Comparison of ENCODE assay signal across 20 cellular contexts in the genomic region with DNA sequence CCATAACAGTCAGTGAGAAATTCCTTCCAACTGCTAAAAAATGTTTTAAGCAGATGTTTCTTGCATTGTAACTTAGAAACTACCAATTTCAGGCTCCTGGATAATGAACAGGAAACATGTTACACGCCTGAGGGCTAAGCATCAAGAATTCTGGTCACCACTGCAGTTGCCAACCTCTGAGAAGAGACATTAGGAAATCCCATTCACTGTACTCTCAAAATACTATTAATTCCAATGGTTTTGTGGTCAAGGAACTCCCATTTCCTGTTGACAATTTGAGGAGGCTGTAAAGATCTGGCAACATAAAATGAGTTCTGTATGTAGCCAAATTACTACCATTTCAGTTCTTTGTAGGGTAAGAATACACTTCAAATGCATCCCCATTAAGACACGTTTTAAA.
DNase-seq lines count a peak whose midpoint lies in the region; ATAC-seq and TF ChIP-seq lines count a peak whose summit lies in the region.
"Had no signal": no experiment of that assay in that cellular context is flagged by ENCODE, and none has a peak within 500 bp of the region (broad histone marks: within the 10 kb centered on the region; RNA-seq: fewer than 3 reads in every experiment).

No MANE protein-coding gene starts in this region.

- POLR2A ChIA-PET in A673 (lab: Charles Lee; ENCODE audit: low non-redundant PET) (no interaction called here), RWPE1 (lab: Yijun Ruan, JAX; ENCODE audit: low non-redundant PET) (no interaction called here)

- TF ChIP-seq CTCF in A673 (conservative IDR thresholded peaks at IDR 0.05; ENCODE audit: low read depth, low read length) (no peak), fibroblast of the aortic adventitia (IDR thresholded peaks at IDR 0.05; ENCODE audit: insufficient read depth, low read length) (no peak), RWPE1 (conservative IDR thresholded peaks at IDR 0.05; ENCODE audit: low read depth) (no peak), gastrocnemius medialis (IDR thresholded peaks at IDR 0.05 in 4 of 5, conservative IDR thresholded peaks at IDR 0.05 in 1 of 5) (no peak)

- DNase-seq in A673 (ENCODE audit: low spot score), result peak; percentile 74
- peak; percentile 69 for DNase-seq in H4 (ENCODE audit: low spot score)
- DNase-seq in amniotic epithelial cell (ENCODE audit: low read depth), result peak; percentile 40
- DNase-seq in fibroblast of the aortic adventitia (ENCODE audit: low read depth), result peak; percentile 74
- DNase-seq in RWPE1 (ENCODE audit: low spot score), result no peak
- no peak for DNase-seq in NCI-H1417 (lab: John Stamatoyannopoulos, UW)
- no peak for DNase-seq in gastrocnemius medialis
- DNase-seq: activated CD8-positive, alpha-beta memory T cell treated with anti-CD3 and anti-CD28 coated beads for 24 hours; caudate nucleus; CD4-positive, alpha-beta memory T cell; DMS53; effector memory CD8-positive, alpha-beta T cell; NCI-H526; stimulated activated naive B cell treated with anti-CD40 and anti-IgM and Interleukin-4, amounts not matched to agents 10 μg/mL and 1 μg/mL and 100 μg/mL, for 72 hours; tibial artery had no signal

- CTCF ChIA-PET in A673 (lab: Charles Lee) (no interaction called here), RWPE1 (lab: Yijun Ruan, JAX) (no interaction called here)

- intact Hi-C loops in A673 (cut with micrococcal nuclease; ENCODE audit: unreplicated experiment), result no loop called here
- intact Hi-C loops in gastrocnemius medialis (cut with DNase I; ENCODE audit: low total_unique reads), result no loop called here

- H3K27me3 ChIP-seq in A673 (replicated peaks; ENCODE audit: insufficient read depth, low read depth, low read length, poor library complexity), result no peaks in the 10 kb centered on the region
- no peaks in the 10 kb centered on the region for H3K27me3 ChIP-seq in gastrocnemius medialis
- H3K27me3 ChIP-seq: neutrophil, right atrium auricular region, tibial artery had no signal

- no peak for TF ChIP-seq POLR2A in gastrocnemius medialis (IDR thresholded peaks at IDR 0.05)

- H3K27ac ChIP-seq in A673 (ENCODE audit: low read depth, low read length, poor library complexity, severe bottlenecking) (no peak overlapping the region), RWPE1 (no peak overlapping the region), gastrocnemius medialis (no peak overlapping the region)
- H3K27ac ChIP-seq: neutrophil, right atrium auricular region, tibial artery had no signal

- peaks cover 6% of the 10 kb centered on the region for H3K4me1 ChIP-seq in A673 (ENCODE audit: insufficient read depth, low read length, poor library complexity, severe bottlenecking)
- H3K4me1 ChIP-seq in gastrocnemius medialis, result peaks cover 0 to 4% of the 10 kb centered on the region in 2 donors
- H3K4me1 ChIP-seq: right atrium auricular region had no signal

- no peak overlapping the region for H3K4me3 ChIP-seq in A673 (ENCODE audit: low read depth, low read length, poor library complexity, severe bottlenecking)
- H3K4me3 ChIP-seq in fibroblast of the aortic adventitia (ENCODE audit: low read depth, low read length), result no peak overlapping the region
- H3K4me3 ChIP-seq in gastrocnemius medialis, result no peak overlapping the region
- H3K4me3 ChIP-seq: K562, right atrium auricular region, tibial artery had no signal

- H3K9me3 ChIP-seq in A673 (ENCODE audit: low read depth, low read length, poor library complexity, severe bottlenecking), result no peaks in the 10 kb centered on the region
- H3K9me3 ChIP-seq in gastrocnemius medialis, result no peaks in the 10 kb centered on the region
- H3K9me3 ChIP-seq: neutrophil, right atrium auricular region, tibial artery had no signal

- BruUV-seq in A673 (replicated peaks; lab: Mats Ljungman, UMichigan), result no TSS peak

- ATAC-seq in gastrocnemius medialis (no peak), HG03460 (IDR thresholded peaks at IDR 0.05; ENCODE audit: unreplicated experiment) (no peak)
- ATAC-seq: activated CD4-positive, CD25-positive, alpha-beta regulatory T cell treated with anti-CD3 and anti-CD28 coated beads, Interleukin-2, amount 50 U/mL, for 24 hours; effector memory CD8-positive, alpha-beta T cell; K562; stimulated activated naive B cell treated with anti-CD40 and anti-IgM and Interleukin-4, amounts not matched to agents 10 μg/mL and 1 μg/mL and 100 μg/mL, for 72 hours had no signal

- in situ Hi-C loops in gastrocnemius medialis (cut with MboI; ENCODE audit: low sequenced_read_pairs in 4 of 4), result no loop called here

- H3K36me3 ChIP-seq in A673 (ENCODE audit: insufficient read depth, low read length, poor library complexity, severe bottlenecking) (no peaks in the 10 kb centered on the region), gastrocnemius medialis (no peaks in the 10 kb centered on the region)
- H3K36me3 ChIP-seq: neutrophil, right atrium auricular region, tibial artery had no signal

Comparison
In these comparisons a context has a peak if more than half of its experiments do, and no peak if none do; other contexts are left out.
1. DNase-seq: peak in A673 (single experiment), H4 (single experiment), amniotic epithelial cell (single experiment) and fibroblast of the aortic adventitia (single experiment); none in RWPE1 (single experiment), NCI-H1417 (0 of 3) and gastrocnemius medialis (0 of 2).